ENCODE assay signal across 1 cellular context in genomic region chr3:78995087-78995486, GRCh38.
TF ChIP-seq lines count a peak whose summit lies in the region.

No MANE protein-coding gene starts in this region.

TF ChIP-seq in GM23338, 12 proteins besides CTCF, POLR2A, EP300 and RAD21 (continued from another document):
- TF ChIP-seq, protein P1, sequence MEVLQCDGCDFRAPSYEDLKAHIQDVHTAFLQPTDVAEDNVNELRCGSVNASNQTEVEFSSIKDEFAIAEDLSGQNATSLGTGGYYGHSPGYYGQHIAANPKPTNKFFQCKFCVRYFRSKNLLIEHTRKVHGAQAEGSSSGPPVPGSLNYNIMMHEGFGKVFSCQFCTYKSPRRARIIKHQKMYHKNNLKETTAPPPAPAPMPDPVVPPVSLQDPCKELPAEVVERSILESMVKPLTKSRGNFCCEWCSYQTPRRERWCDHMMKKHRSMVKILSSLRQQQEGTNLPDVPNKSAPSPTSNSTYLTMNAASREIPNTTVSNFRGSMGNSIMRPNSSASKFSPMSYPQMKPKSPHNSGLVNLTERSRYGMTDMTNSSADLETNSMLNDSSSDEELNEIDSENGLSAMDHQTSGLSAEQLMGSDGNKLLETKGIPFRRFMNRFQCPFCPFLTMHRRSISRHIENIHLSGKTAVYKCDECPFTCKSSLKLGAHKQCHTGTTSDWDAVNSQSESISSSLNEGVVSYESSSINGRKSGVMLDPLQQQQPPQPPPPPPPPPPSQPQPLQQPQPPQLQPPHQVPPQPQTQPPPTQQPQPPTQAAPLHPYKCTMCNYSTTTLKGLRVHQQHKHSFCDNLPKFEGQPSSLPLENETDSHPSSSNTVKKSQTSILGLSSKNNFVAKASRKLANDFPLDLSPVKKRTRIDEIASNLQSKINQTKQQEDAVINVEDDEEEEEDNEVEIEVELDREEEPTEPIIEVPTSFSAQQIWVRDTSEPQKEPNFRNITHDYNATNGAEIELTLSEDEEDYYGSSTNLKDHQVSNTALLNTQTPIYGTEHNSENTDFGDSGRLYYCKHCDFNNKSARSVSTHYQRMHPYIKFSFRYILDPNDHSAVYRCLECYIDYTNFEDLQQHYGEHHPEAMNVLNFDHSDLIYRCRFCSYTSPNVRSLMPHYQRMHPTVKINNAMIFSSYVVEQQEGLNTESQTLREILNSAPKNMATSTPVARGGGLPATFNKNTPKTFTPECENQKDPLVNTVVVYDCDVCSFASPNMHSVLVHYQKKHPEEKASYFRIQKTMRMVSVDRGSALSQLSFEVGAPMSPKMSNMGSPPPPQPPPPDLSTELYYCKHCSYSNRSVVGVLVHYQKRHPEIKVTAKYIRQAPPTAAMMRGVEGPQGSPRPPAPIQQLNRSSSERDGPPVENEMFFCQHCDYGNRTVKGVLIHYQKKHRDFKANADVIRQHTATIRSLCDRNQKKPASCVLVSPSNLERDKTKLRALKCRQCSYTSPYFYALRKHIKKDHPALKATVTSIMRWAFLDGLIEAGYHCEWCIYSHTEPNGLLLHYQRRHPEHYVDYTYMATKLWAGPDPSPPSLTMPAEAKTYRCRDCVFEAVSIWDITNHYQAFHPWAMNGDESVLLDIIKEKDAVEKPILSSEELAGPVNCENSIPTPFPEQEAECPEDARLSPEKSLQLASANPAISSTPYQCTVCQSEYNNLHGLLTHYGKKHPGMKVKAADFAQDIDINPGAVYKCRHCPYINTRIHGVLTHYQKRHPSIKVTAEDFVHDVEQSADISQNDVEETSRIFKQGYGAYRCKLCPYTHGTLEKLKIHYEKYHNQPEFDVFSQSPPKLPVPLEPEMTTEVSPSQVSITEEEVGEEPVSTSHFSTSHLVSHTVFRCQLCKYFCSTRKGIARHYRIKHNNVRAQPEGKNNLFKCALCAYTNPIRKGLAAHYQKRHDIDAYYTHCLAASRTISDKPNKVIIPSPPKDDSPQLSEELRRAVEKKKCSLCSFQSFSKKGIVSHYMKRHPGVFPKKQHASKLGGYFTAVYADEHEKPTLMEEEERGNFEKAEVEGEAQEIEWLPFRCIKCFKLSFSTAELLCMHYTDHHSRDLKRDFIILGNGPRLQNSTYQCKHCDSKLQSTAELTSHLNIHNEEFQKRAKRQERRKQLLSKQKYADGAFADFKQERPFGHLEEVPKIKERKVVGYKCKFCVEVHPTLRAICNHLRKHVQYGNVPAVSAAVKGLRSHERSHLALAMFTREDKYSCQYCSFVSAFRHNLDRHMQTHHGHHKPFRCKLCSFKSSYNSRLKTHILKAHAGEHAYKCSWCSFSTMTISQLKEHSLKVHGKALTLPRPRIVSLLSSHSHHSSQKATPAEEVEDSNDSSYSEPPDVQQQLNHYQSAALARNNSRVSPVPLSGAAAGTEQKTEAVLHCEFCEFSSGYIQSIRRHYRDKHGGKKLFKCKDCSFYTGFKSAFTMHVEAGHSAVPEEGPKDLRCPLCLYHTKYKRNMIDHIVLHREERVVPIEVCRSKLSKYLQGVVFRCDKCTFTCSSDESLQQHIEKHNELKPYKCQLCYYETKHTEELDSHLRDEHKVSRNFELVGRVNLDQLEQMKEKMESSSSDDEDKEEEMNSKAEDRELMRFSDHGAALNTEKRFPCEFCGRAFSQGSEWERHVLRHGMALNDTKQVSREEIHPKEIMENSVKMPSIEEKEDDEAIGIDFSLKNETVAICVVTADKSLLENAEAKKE (CRISPR knock-in tag; IDR thresholded peaks at IDR 0.05) = no peak
- TF ChIP-seq ZNF114 (CRISPR knock-in tag; IDR thresholded peaks at IDR 0.05) = no peak
